Comparison of ENCODE assay signal across 8 cellular contexts in the genomic region with DNA sequence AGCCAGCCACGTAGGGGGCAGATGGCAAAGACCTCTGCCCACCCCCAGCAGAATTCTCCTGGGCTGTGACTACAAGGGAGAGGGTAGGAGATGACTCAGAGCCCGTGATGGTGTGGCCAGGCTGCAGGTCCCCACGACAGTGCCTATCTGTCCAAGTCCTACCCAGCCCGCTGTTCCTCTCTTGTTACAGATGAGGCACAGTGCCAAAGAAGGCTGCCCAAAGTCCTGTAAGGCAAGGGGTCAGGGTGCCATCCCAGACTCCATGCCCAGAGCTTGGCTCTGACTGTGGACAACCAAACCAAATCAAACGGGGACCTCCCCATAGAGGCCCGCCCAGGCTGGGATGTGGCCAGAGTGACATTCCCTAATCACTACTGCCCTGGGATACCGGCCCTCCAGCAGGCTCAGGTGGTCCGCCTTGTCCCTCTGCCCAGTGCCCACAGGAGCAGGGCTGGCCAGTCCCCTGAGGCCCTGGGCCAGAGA. TPM values are rescaled to one million over a fixed set of nuclear protein-coding genes. Genes with fewer than 3 reads are reported as not detected.
DNase-seq lines count a peak whose midpoint lies in the region; ATAC-seq and TF ChIP-seq lines count a peak whose summit lies in the region.

No MANE protein-coding gene starts in this region.

- no peak for DNase-seq in stimulated activated naive CD8-positive, alpha-beta T cell treated with anti-CD3 and anti-CD28 coated beads, Interleukin-15, Interleukin-2, amounts not matched to agents 100 U/mL and 50 U/mL, for 24 hours
- DNase-seq in colonic mucosa (no peak), NCI-H1105 (lab: John Stamatoyannopoulos, UW) (no peak)
- DNase-seq in stimulated activated CD4-positive, alpha-beta T cell treated with anti-CD3 and anti-CD28 coated beads, Interleukin-4, amount 100 ng/mL, for 4 hours: no peak
- no peak for DNase-seq in activated CD4-positive, alpha-beta T cell treated with anti-CD3 and anti-CD28 coated beads for 1 hour

- H3K4me1 Mint-ChIP-seq in stimulated activated naive CD8-positive, alpha-beta T cell treated with anti-CD3 and anti-CD28 coated beads, Interleukin-15, Interleukin-2, amounts not matched to agents 100 ng/mL and 50 ng/mL, for 24 hours (ENCODE audit: low read depth): peaks cover 9% of the 10 kb centered on the region

- H3K4me3 ChIP-seq in colonic mucosa (peak overlapping the region; percentile 92), mucosa of rectum (ENCODE audit: low read length in 2 of 2) (peak overlapping the region; percentile 76 to 77)

- no peaks in the 10 kb centered on the region for H3K9me3 Mint-ChIP-seq in stimulated activated naive CD8-positive, alpha-beta T cell treated with anti-CD3 and anti-CD28 coated beads, Interleukin-15, Interleukin-2, amounts not matched to agents 100 ng/mL and 50 ng/mL, for 24 hours

- H3K27me3 ChIP-seq in colonic mucosa: no peaks in the 10 kb centered on the region
- H3K27me3 ChIP-seq in mucosa of rectum (ENCODE audit: control insufficient read depth in 2 of 2, insufficient read depth in 2 of 2, low read length in 2 of 2): peaks cover 0 to 5% of the 10 kb centered on the region in 2 donors

- peaks cover 52% of the 10 kb centered on the region for H3K27me3 Mint-ChIP-seq in stimulated activated naive CD8-positive, alpha-beta T cell treated with anti-CD3 and anti-CD28 coated beads, Interleukin-15, Interleukin-2, amounts not matched to agents 100 ng/mL and 50 ng/mL, for 24 hours

- intact Hi-C loops in colonic mucosa (cut with DNase I): no loop called here

- peak overlapping the region; percentile 63 for H3K4me3 Mint-ChIP-seq in stimulated activated naive CD8-positive, alpha-beta T cell treated with anti-CD3 and anti-CD28 coated beads, Interleukin-15, Interleukin-2, amounts not matched to agents 100 ng/mL and 50 ng/mL, for 24 hours

- H3K9me3 ChIP-seq in colonic mucosa (no peaks in the 10 kb centered on the region), mucosa of rectum (ENCODE audit: control insufficient read depth in 2 of 2, low read length in 2 of 2) (no peaks in the 10 kb centered on the region)

- no peaks in the 10 kb centered on the region for H3K36me3 Mint-ChIP-seq in stimulated activated naive CD8-positive, alpha-beta T cell treated with anti-CD3 and anti-CD28 coated beads, Interleukin-15, Interleukin-2, amounts not matched to agents 100 ng/mL and 50 ng/mL, for 24 hours (ENCODE audit: low read depth)

- H3K27ac ChIP-seq in colonic mucosa: peak overlapping the region; percentile 84
- H3K27ac ChIP-seq in mucosa of rectum (ENCODE audit: low read depth in 2 of 2, low read length in 2 of 2): peak overlapping the region; percentile 66 to 82

- no peak for ATAC-seq in stimulated activated naive CD8-positive, alpha-beta T cell treated with anti-CD3 and anti-CD28 coated beads, Interleukin-15, Interleukin-2, amounts not matched to agents 100 U/mL and 50 U/mL, for 24 hours
- no peak for ATAC-seq in GM19328 (IDR thresholded peaks at IDR 0.05; ENCODE audit: unreplicated experiment)

- H3K9ac ChIP-seq in colonic mucosa (ENCODE audit: low read depth in 2 of 2, low read length in 2 of 2) (peak overlapping the region; percentile 1 to 80), mucosa of rectum (ENCODE audit: low read depth in 1 of 2, low read length in 2 of 2) (no peak overlapping the region)

- H3K27ac Mint-ChIP-seq in stimulated activated naive CD8-positive, alpha-beta T cell treated with anti-CD3 and anti-CD28 coated beads, Interleukin-15, Interleukin-2, amounts not matched to agents 100 ng/mL and 50 ng/mL, for 24 hours: no peak overlapping the region

- no peaks in the 10 kb centered on the region for H3K36me3 ChIP-seq in colonic mucosa
- H3K36me3 ChIP-seq in mucosa of rectum (ENCODE audit: control insufficient read depth in 2 of 2, insufficient read depth in 2 of 2, low read length in 2 of 2): no peaks in the 10 kb centered on the region

- peaks cover 29% of the 10 kb centered on the region for H3K4me1 ChIP-seq in colonic mucosa
- H3K4me1 ChIP-seq in mucosa of rectum (ENCODE audit: control insufficient read depth in 2 of 2, insufficient read depth in 2 of 2, low read length in 2 of 2): peaks cover 39 to 52% of the 10 kb centered on the region in 2 donors

- TF ChIP-seq CTCF in colonic mucosa (IDR thresholded peaks at IDR 0.05): no peak

RNA-seq across cellular contexts. Expression of a gene that starts 12.6 kb away (rescaled TPM):
- 100 to 1,000 TPM; 110 to 130 TPM for total RNA-seq in colonic mucosa

RNA-seq across cellular contexts. Expression of a gene that starts 45.2 kb away (rescaled TPM):
- total RNA-seq in colonic mucosa: 10 to 100 TPM in 1 of 2 donors, not detected in 1; 19.1 TPM

RNA-seq across cellular contexts. Expression of a gene that starts 57.0 kb away (rescaled TPM):
- total RNA-seq in colonic mucosa: 10 to 100 TPM in 1 of 2 donors, not detected in 1; 29.1 TPM

Comparison
In these comparisons a context has a peak if more than half of its experiments do, and no peak if none do; other contexts are left out.
1. H3K9ac ChIP-seq: peak in colonic mucosa (2 of 2); none in mucosa of rectum (0 of 2).